In genomic region chr2:102434655-102435381, GRCh38 we compare ENCODE assay signal across 17 cellular contexts. TPM values are rescaled to one million over a fixed set of nuclear protein-coding genes. Genes with fewer than 3 reads are reported as not detected.
DNase-seq lines count a peak whose midpoint lies in the region; ATAC-seq and TF ChIP-seq lines count a peak whose summit lies in the region.
"Had no signal": no experiment of that assay in that cellular context is flagged by ENCODE, and none has a peak within 500 bp of the region (broad histone marks: within the 10 kb centered on the region; RNA-seq: fewer than 3 reads in every experiment).

No MANE protein-coding gene starts in this region.

- peaks cover 17% of the 10 kb centered on the region for H3K9me3 Mint-ChIP-seq in activated CD4-positive, alpha-beta T cell treated with anti-CD3 and anti-CD28 coated beads, Interleukin-2, amount 10 ng/mL, durations not matched to agents 24 days and 14 days
- H3K9me3 Mint-ChIP-seq in WTC11, result no peaks in the 10 kb centered on the region

- TF ChIP-seq CTCF in WTC11 (IDR thresholded peaks at IDR 0.05), result no peak

- H3K4me3 Mint-ChIP-seq in activated CD4-positive, alpha-beta T cell treated with anti-CD3 and anti-CD28 coated beads, Interleukin-2, amount 10 ng/mL, durations not matched to agents 24 days and 14 days, result peak overlapping the region; percentile 9
- no peak overlapping the region for H3K4me3 Mint-ChIP-seq in WTC11

- ATAC-seq in GM21825 (IDR thresholded peaks at IDR 0.05; ENCODE audit: unreplicated experiment) (peak; percentile 52), HG03571 (IDR thresholded peaks at IDR 0.05; ENCODE audit: unreplicated experiment) (peak; percentile 61), HG02588 (IDR thresholded peaks at IDR 0.05; ENCODE audit: unreplicated experiment) (no peak), WTC11 (no peak)

- H3K27ac Mint-ChIP-seq in activated CD4-positive, alpha-beta T cell treated with anti-CD3 and anti-CD28 coated beads, Interleukin-2, amount 10 ng/mL, durations not matched to agents 24 days and 14 days, result peak overlapping the region; percentile 30
- no peak overlapping the region for H3K27ac Mint-ChIP-seq in WTC11

- peaks cover 53% of the 10 kb centered on the region for H3K36me3 Mint-ChIP-seq in activated CD4-positive, alpha-beta T cell treated with anti-CD3 and anti-CD28 coated beads, Interleukin-2, amount 10 ng/mL, durations not matched to agents 24 days and 14 days (ENCODE audit: low read depth)
- H3K36me3 Mint-ChIP-seq in WTC11, result no peaks in the 10 kb centered on the region

- POLR2A ChIA-PET in WTC11 (lab: Charles Lee), result no interaction called here

- DNase-seq in activated CD4-positive, alpha-beta T cell treated with anti-CD3 and anti-CD28 coated beads, Interleukin-2, amount 10 ng/mL, durations not matched to agents 24 days and 14 days, result no peak
- no peak for DNase-seq in activated CD4-positive, alpha-beta T cell treated with anti-CD3 and anti-CD28 coated beads for 48 hours
- DNase-seq in renal cortical epithelial cell (ENCODE audit: low read depth) (peak; percentile 67), cerebellar cortex (ENCODE audit: low spot score) (no peak), WTC11 (ENCODE audit: low spot score) (no peak)
- DNase-seq: activated CD4-positive, alpha-beta T cell treated with anti-CD3 and anti-CD28 coated beads for 1 hour; dermis blood vessel endothelial cell; DMS 273 treated with DMSO at 0.1 percent for 48 hours; foreskin fibroblast; GM23248; NCI-H69 had no signal

- no peaks in the 10 kb centered on the region for H3K27me3 Mint-ChIP-seq in activated CD4-positive, alpha-beta T cell treated with anti-CD3 and anti-CD28 coated beads, Interleukin-2, amount 10 ng/mL, durations not matched to agents 24 days and 14 days
- no peaks in the 10 kb centered on the region; the same call in 1 of the 2 replicates for H3K27me3 Mint-ChIP-seq in WTC11 (ENCODE audit: low read depth)

- intact Hi-C loops in activated CD4-positive, alpha-beta T cell treated with anti-CD3 and anti-CD28 coated beads, Interleukin-2, amount 10 ng/mL, durations not matched to agents 24 days and 14 days (cut with micrococcal nuclease), result loop anchor here (5.0 to 10.0 kb wide), 2 partner anchors 353 to 730 kb away; no protein-coding TSS in a partner anchor

- CTCF ChIA-PET in WTC11 (lab: Charles Lee), result no interaction called here

- peaks cover 40% of the 10 kb centered on the region for H3K4me1 Mint-ChIP-seq in activated CD4-positive, alpha-beta T cell treated with anti-CD3 and anti-CD28 coated beads, Interleukin-2, amount 10 ng/mL, durations not matched to agents 24 days and 14 days
- no peaks in the 10 kb centered on the region for H3K4me1 Mint-ChIP-seq in WTC11

TF ChIP-seq in WTC11, 78 proteins besides CTCF, POLR2A, EP300 and RAD21:
- TF ChIP-seq FOXJ3 (CRISPR knock-in tag; IDR thresholded peaks at IDR 0.05; ENCODE audit: borderline replicate concordance) (no peak), ZNF317 (CRISPR knock-in tag; IDR thresholded peaks at IDR 0.05; ENCODE audit: borderline replicate concordance, low read depth) (no peak), TEAD4 (CRISPR knock-in tag; IDR thresholded peaks at IDR 0.05) (no peak), ATF2 (CRISPR knock-in tag; IDR thresholded peaks at IDR 0.05; ENCODE audit: borderline replicate concordance, low read depth) (no peak), MXD4 (CRISPR knock-in tag; IDR thresholded peaks at IDR 0.05; ENCODE audit: borderline replicate concordance) (no peak), HMGA2 (CRISPR knock-in tag; IDR thresholded peaks at IDR 0.05) (no peak), RORB (CRISPR knock-in tag; IDR thresholded peaks at IDR 0.05) (no peak), ZNF425 (CRISPR knock-in tag; conservative IDR thresholded peaks at IDR 0.05) (no peak), ATF1 (CRISPR knock-in tag; IDR thresholded peaks at IDR 0.05) (no peak), NFE2L1 (CRISPR knock-in tag; IDR thresholded peaks at IDR 0.05) (no peak), ATF6 (CRISPR knock-in tag; IDR thresholded peaks at IDR 0.05) (no peak), ZNF281 (CRISPR knock-in tag; IDR thresholded peaks at IDR 0.05) (no peak), ZNF232 (CRISPR knock-in tag; IDR thresholded peaks at IDR 0.05) (no peak), JAZF1 (CRISPR knock-in tag; IDR thresholded peaks at IDR 0.05) (no peak), NFATC4 (CRISPR knock-in tag; IDR thresholded peaks at IDR 0.05) (no peak), SOX15 (CRISPR knock-in tag; IDR thresholded peaks at IDR 0.05) (no peak), MYBL2 (CRISPR knock-in tag; IDR thresholded peaks at IDR 0.05) (no peak), CREM (CRISPR knock-in tag; IDR thresholded peaks at IDR 0.05) (no peak)

RNA-seq across cellular contexts. Expression of gene IL18RAP, which starts 11.9 kb away (rescaled TPM):
- 15.0 and 16.9 TPM in 2 replicates for total RNA-seq in activated CD4-positive, alpha-beta T cell treated with anti-CD3 and anti-CD28 coated beads, Interleukin-2, amount 10 ng/mL, durations not matched to agents 24 days and 14 days
- total RNA-seq in renal cortical epithelial cell (not detected in 2 replicates), WTC11 (2021) (not detected in 3 replicates)
- total RNA-seq: A172, dermis blood vessel endothelial cell, GM23248, SJSA1, temporal lobe had no signal

RNA-seq across cellular contexts. Expression of gene SLC9A4, which starts 38.2 kb away (rescaled TPM):
- 0.07 and 0.12 TPM in 2 replicates for total RNA-seq in activated CD4-positive, alpha-beta T cell treated with anti-CD3 and anti-CD28 coated beads, Interleukin-2, amount 10 ng/mL, durations not matched to agents 24 days and 14 days
- total RNA-seq in renal cortical epithelial cell (0.40 and 7.6 TPM in 2 replicates), WTC11 (2021) (0.09 to 0.11 TPM in 2 of 3 replicates, not detected in the other)
- total RNA-seq: dermis blood vessel endothelial cell, GM23248, SJSA1 had no signal

Comparison
In these comparisons a context has a peak if more than half of its experiments do, and no peak if none do; other contexts are left out.
1. ATAC-seq: peak in GM21825 (single experiment) and HG03571 (single experiment); none in HG02588 (single experiment) and WTC11 (single experiment).
2. RNA of gene IL18RAP, which starts 11.9 kb away (total RNA-seq): 15.0 to 16.9 TPM in activated CD4-positive, alpha-beta T cell treated with anti-CD3 and anti-CD28 coated beads, Interleukin-2, amount 10 ng/mL, durations not matched to agents 24 days and 14 days; not detected in WTC11 and not detected in renal cortical epithelial cell; every median in the first group is over 10 times any median in the second.